ENCODE assay signal across 14 cellular contexts in the genomic region with DNA sequence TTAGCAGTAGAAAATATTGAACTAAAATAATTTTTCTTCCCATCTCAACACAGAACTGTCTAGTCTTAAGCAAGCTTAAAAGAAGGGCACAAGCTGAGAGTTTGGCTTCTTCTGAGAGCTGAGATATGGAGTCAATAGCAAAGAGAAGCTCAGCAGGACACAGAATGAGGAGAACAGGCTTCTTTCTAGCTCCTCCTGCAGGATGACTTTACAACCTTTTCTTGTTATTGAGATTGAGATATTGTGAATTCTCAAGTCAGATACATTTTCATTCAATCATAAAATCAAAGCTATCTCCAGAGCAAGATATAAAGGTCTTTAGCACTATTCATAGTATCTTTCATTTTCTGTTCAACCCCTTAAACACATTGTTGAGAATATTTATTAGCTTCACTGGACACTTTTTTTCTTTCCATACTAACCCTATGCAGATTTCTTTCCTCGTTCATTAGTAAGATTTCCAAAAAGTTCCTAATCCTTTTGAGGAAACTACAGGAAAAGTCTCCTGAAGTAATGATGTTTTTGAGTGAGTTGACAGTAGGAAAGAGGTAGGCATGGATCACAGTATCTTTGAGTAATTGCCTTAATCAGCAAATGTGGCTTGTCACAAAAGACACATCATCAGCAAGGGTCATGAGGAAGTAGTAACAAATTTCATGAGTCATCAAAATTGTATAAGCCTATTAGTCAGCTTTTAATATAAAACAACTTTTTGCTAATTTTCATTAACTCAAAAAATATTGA. TPM values are rescaled to one million over a fixed set of nuclear protein-coding genes. Genes with fewer than 3 reads are reported as not detected.
DNase-seq lines count a peak whose midpoint lies in the region; TF ChIP-seq lines count a peak whose summit lies in the region.
"Had no signal": no experiment of that assay in that cellular context is flagged by ENCODE, and none has a peak within 500 bp of the region (broad histone marks: within the 10 kb centered on the region; RNA-seq: fewer than 3 reads in every experiment).

No MANE protein-coding gene starts in this region.

- no peaks in the 10 kb centered on the region for H3K27me3 ChIP-seq in skeletal muscle satellite cell (ENCODE audit: control insufficient read depth, insufficient read depth, low read length)
- no peaks in the 10 kb centered on the region for H3K27me3 ChIP-seq in vagina

- no peaks in the 10 kb centered on the region for H3K9me3 ChIP-seq in skeletal muscle satellite cell (replicated peaks; ENCODE audit: low read length)
- H3K9me3 ChIP-seq in vagina = no peaks in the 10 kb centered on the region
- H3K9me3 ChIP-seq: thoracic aorta had no signal

- H3K4me2 ChIP-seq in skeletal muscle satellite cell (ENCODE audit: low read length) = no peak overlapping the region

- DNase-seq in DMS 273 (lab: John Stamatoyannopoulos, UW; ENCODE audit: unreplicated experiment) (peak; percentile 1), DMS 273 treated with DMSO at 0.1 percent for 48 hours (lab: John Stamatoyannopoulos, UW) (no peak), NOMO-1 treated with dmso at 0.1 percent for 144 hours (lab: John Stamatoyannopoulos, UW; ENCODE audit: unreplicated experiment) (peak; percentile 44), dedifferentiated amniotic fluid mesenchymal stem cell (ENCODE audit: extremely low spot score) (peak; percentile 18), NCI-H748 (lab: John Stamatoyannopoulos, UW; ENCODE audit: unreplicated experiment) (no peak), T-helper 9 cell (no peak), vagina (ENCODE audit: extremely low spot score in 2 of 2) (no peak)
- DNase-seq: activated T-cell treated with anti-CD3 and anti-CD28 coated beads, Interleukin-2, amount 50 U/mL, for 24 hours; stimulated activated CD4-positive, alpha-beta T cell treated with anti-CD3 and anti-CD28 coated beads, Interleukin-2, amount 100 ng/mL, for 48 hours had no signal

- H3K4me1 ChIP-seq in skeletal muscle satellite cell (ENCODE audit: control insufficient read depth, insufficient read depth, low read length) (peaks cover 22% of the 10 kb centered on the region), vagina (no peaks in the 10 kb centered on the region)

- H3K36me3 ChIP-seq in skeletal muscle satellite cell (ENCODE audit: insufficient read depth, low read length) (no peaks in the 10 kb centered on the region), vagina (no peaks in the 10 kb centered on the region)
- H3K36me3 ChIP-seq: thoracic aorta had no signal

- no peak for TF ChIP-seq CTCF in vagina (IDR thresholded peaks at IDR 0.05)

- TF ChIP-seq POLR2A in vagina (IDR thresholded peaks at IDR 0.05) = no peak

- no peak overlapping the region for H3K27ac ChIP-seq in vagina
- H3K27ac ChIP-seq: 22Rv1, coronary artery, thoracic aorta had no signal

- H3K4me3 ChIP-seq in skeletal muscle satellite cell (ENCODE audit: low read length) = no peak overlapping the region
- H3K4me3 ChIP-seq in vagina = no peak overlapping the region
- H3K4me3 ChIP-seq: coronary artery, thoracic aorta had no signal

- H3K9ac ChIP-seq in skeletal muscle satellite cell (ENCODE audit: low read depth, low read length) = peak overlapping the region; percentile 24

- intact Hi-C loops in vagina (cut with DNase I) = no loop called here

RNA-seq across cellular contexts. Expression of gene CXCL3, which starts 17.8 kb away (rescaled TPM):
- 20.5 and 63.1 TPM in 2 replicates for total RNA-seq in skeletal muscle satellite cell (2012; rRNA removed)
- not detected for total RNA-seq in vagina
- total RNA-seq: T-helper 2 cell treated with Interferon-gamma antibody and Interleukin-4, amounts not matched to agents 100 ng/mL and 5 ng/mL, for 36 hours had no signal

RNA-seq across cellular contexts. Expression of gene CXCL2, which starts 42.7 kb away (rescaled TPM):
- total RNA-seq in skeletal muscle satellite cell (2012; rRNA removed) = 22.8 and 54.4 TPM in 2 replicates
- total RNA-seq in vagina = 17.7 TPM
- total RNA-seq: T-helper 2 cell treated with Interferon-gamma antibody and Interleukin-4, amounts not matched to agents 100 ng/mL and 5 ng/mL, for 36 hours had no signal

RNA-seq across cellular contexts. Expression of gene CXCL5, which starts 57.8 kb away (rescaled TPM):
- total RNA-seq in skeletal muscle satellite cell (2012; rRNA removed) = 394 and 498 TPM in 2 replicates
- total RNA-seq in vagina = not detected
- total RNA-seq: T-helper 2 cell treated with Interferon-gamma antibody and Interleukin-4, amounts not matched to agents 100 ng/mL and 5 ng/mL, for 36 hours had no signal

Comparison
In these comparisons a context has a peak if more than half of its experiments do, and no peak if none do; other contexts are left out.
1. DNase-seq: peak in DMS 273 (single experiment), NOMO-1 treated with dmso at 0.1 percent for 144 hours (single experiment) and dedifferentiated amniotic fluid mesenchymal stem cell (single experiment); none in DMS 273 treated with DMSO at 0.1 percent for 48 hours (single experiment), NCI-H748 (single experiment), T-helper 9 cell (single experiment) and vagina (0 of 2).